ENCODE assay signal across 1 cellular context in genomic region chr4:76011700-76012387, GRCh38.
TF ChIP-seq lines count a peak whose summit lies in the region.

No MANE protein-coding gene starts in this region.

TF ChIP-seq in GM12878, 131 proteins besides CTCF, POLR2A, EP300 and RAD21 (continued from another document and continues in another):
- TF ChIP-seq, protein P1, sequence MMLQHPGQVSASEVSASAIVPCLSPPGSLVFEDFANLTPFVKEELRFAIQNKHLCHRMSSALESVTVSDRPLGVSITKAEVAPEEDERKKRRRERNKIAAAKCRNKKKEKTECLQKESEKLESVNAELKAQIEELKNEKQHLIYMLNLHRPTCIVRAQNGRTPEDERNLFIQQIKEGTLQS (IDR thresholded peaks at IDR 0.05; ENCODE audit: borderline replicate concordance, extremely low read depth, low read depth, low read length) = no peak
- TF ChIP-seq ZNF384 (IDR thresholded peaks at IDR 0.05; ENCODE audit: borderline replicate concordance, low read depth, low read length) = no peak
- TF ChIP-seq SIN3A (IDR thresholded peaks at IDR 0.05; ENCODE audit: low read depth, low read length) = no peak
- peak; percentile 66; the same call in 1 of the 2 replicates for TF ChIP-seq JUNB (IDR thresholded peaks at IDR 0.05)
- TF ChIP-seq ZNF207 (IDR thresholded peaks at IDR 0.05; ENCODE audit: borderline replicate concordance) = no peak
- TF ChIP-seq EGR1 (IDR thresholded peaks at IDR 0.05; ENCODE audit: borderline replicate concordance in 1 of 2, low read depth in 2 of 2, low read length in 2 of 2) = no peak
- TF ChIP-seq SMAD5 (IDR thresholded peaks at IDR 0.05; ENCODE audit: low read depth) = no peak
- TF ChIP-seq ZNF217 (IDR thresholded peaks at IDR 0.05) = peak; percentile 86; the same call in 1 of the 2 replicates
- TF ChIP-seq, protein P2, sequence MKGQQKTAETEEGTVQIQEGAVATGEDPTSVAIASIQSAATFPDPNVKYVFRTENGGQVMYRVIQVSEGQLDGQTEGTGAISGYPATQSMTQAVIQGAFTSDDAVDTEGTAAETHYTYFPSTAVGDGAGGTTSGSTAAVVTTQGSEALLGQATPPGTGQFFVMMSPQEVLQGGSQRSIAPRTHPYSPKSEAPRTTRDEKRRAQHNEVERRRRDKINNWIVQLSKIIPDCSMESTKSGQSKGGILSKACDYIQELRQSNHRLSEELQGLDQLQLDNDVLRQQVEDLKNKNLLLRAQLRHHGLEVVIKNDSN (IDR thresholded peaks at IDR 0.05; ENCODE audit: borderline replicate concordance, extremely low read length, insufficient read depth, low read depth, low read length) = no peak
- TF ChIP-seq POLR2AphosphoS2 (IDR thresholded peaks at IDR 0.05; ENCODE audit: low read depth, low read length) = no peak
- peak; percentile 70 for TF ChIP-seq BCL11A (IDR thresholded peaks at IDR 0.05; ENCODE audit: low read depth, low read length)
- TF ChIP-seq NFXL1 (IDR thresholded peaks at IDR 0.05; ENCODE audit: borderline replicate concordance) = no peak
- TF ChIP-seq NFYA (IDR thresholded peaks at IDR 0.05; ENCODE audit: borderline replicate concordance, low read depth, low read length) = no peak
- TF ChIP-seq HCFC1 (IDR thresholded peaks at IDR 0.05; ENCODE audit: low read length) = no peak
- peak; percentile 77 to 85 for TF ChIP-seq IKZF2 (IDR thresholded peaks at IDR 0.05)
- no peak for TF ChIP-seq JUND (IDR thresholded peaks at IDR 0.05; ENCODE audit: low read depth, low read length)
- no peak for TF ChIP-seq SREBF2 (IDR thresholded peaks at IDR 0.05; ENCODE audit: low read length)
- no peak for TF ChIP-seq BHLHE40 (IDR thresholded peaks at IDR 0.05; ENCODE audit: borderline replicate concordance in 1 of 2, low read depth in 2 of 2, low read length in 1 of 2)
- no peak for TF ChIP-seq SMAD1 (IDR thresholded peaks at IDR 0.05; ENCODE audit: low read depth, partially characterized antibody)
- no peak for TF ChIP-seq SUZ12 (IDR thresholded peaks at IDR 0.05; ENCODE audit: unreplicated experiment)
- 0 out of 2 replicates have a peak, but pooled peaks have one; percentile 8 for TF ChIP-seq IRF4 (IDR thresholded peaks at IDR 0.05; ENCODE audit: low read depth, low read length)
- peak; percentile 61 for TF ChIP-seq SKIL (IDR thresholded peaks at IDR 0.05; ENCODE audit: low read depth, poor library complexity, severe bottlenecking)
- TF ChIP-seq, protein P3, sequence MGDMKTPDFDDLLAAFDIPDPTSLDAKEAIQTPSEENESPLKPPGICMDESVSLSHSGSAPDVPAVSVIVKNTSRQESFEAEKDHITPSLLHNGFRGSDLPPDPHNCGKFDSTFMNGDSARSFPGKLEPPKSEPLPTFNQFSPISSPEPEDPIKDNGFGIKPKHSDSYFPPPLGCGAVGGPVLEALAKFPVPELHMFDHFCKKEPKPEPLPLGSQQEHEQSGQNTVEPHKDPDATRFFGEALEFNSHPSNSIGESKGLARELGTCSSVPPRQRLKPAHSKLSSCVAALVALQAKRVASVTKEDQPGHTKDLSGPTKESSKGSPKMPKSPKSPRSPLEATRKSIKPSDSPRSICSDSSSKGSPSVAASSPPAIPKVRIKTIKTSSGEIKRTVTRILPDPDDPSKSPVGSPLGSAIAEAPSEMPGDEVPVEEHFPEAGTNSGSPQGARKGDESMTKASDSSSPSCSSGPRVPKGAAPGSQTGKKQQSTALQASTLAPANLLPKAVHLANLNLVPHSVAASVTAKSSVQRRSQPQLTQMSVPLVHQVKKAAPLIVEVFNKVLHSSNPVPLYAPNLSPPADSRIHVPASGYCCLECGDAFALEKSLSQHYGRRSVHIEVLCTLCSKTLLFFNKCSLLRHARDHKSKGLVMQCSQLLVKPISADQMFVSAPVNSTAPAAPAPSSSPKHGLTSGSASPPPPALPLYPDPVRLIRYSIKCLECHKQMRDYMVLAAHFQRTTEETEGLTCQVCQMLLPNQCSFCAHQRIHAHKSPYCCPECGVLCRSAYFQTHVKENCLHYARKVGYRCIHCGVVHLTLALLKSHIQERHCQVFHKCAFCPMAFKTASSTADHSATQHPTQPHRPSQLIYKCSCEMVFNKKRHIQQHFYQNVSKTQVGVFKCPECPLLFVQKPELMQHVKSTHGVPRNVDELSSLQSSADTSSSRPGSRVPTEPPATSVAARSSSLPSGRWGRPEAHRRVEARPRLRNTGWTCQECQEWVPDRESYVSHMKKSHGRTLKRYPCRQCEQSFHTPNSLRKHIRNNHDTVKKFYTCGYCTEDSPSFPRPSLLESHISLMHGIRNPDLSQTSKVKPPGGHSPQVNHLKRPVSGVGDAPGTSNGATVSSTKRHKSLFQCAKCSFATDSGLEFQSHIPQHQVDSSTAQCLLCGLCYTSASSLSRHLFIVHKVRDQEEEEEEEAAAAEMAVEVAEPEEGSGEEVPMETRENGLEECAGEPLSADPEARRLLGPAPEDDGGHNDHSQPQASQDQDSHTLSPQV (IDR thresholded peaks at IDR 0.05) = no peak
- no peak for TF ChIP-seq ZBED1 (IDR thresholded peaks at IDR 0.05; ENCODE audit: borderline replicate concordance)
- no peak for TF ChIP-seq SUPT20H (IDR thresholded peaks at IDR 0.05; ENCODE audit: borderline replicate concordance, control insufficient read depth, low read depth, low read length)
- TF ChIP-seq CREM (IDR thresholded peaks at IDR 0.05; ENCODE audit: low read depth) = no peak
- TF ChIP-seq, protein P4, sequence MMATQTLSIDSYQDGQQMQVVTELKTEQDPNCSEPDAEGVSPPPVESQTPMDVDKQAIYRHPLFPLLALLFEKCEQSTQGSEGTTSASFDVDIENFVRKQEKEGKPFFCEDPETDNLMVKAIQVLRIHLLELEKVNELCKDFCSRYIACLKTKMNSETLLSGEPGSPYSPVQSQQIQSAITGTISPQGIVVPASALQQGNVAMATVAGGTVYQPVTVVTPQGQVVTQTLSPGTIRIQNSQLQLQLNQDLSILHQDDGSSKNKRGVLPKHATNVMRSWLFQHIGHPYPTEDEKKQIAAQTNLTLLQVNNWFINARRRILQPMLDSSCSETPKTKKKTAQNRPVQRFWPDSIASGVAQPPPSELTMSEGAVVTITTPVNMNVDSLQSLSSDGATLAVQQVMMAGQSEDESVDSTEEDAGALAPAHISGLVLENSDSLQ (IDR thresholded peaks at IDR 0.05) = peak; percentile 12; the same call in 1 of the 2 replicates
- TF ChIP-seq ZBTB4 (CRISPR knock-in tag; IDR thresholded peaks at IDR 0.05) = no peak
- no peak for TF ChIP-seq MXI1 (IDR thresholded peaks at IDR 0.05; ENCODE audit: low read depth, low read length)
- TF ChIP-seq, protein P5, sequence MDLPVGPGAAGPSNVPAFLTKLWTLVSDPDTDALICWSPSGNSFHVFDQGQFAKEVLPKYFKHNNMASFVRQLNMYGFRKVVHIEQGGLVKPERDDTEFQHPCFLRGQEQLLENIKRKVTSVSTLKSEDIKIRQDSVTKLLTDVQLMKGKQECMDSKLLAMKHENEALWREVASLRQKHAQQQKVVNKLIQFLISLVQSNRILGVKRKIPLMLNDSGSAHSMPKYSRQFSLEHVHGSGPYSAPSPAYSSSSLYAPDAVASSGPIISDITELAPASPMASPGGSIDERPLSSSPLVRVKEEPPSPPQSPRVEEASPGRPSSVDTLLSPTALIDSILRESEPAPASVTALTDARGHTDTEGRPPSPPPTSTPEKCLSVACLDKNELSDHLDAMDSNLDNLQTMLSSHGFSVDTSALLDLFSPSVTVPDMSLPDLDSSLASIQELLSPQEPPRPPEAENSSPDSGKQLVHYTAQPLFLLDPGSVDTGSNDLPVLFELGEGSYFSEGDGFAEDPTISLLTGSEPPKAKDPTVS (IDR thresholded peaks at IDR 0.05; ENCODE audit: low read depth, low read length) = no peak
- no peak for TF ChIP-seq FOXK2 (IDR thresholded peaks at IDR 0.05)
- TF ChIP-seq, protein P6, sequence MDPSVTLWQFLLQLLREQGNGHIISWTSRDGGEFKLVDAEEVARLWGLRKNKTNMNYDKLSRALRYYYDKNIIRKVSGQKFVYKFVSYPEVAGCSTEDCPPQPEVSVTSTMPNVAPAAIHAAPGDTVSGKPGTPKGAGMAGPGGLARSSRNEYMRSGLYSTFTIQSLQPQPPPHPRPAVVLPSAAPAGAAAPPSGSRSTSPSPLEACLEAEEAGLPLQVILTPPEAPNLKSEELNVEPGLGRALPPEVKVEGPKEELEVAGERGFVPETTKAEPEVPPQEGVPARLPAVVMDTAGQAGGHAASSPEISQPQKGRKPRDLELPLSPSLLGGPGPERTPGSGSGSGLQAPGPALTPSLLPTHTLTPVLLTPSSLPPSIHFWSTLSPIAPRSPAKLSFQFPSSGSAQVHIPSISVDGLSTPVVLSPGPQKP (IDR thresholded peaks at IDR 0.05; ENCODE audit: low read depth, low read length) = no peak
- TF ChIP-seq TCF7 (IDR thresholded peaks at IDR 0.05; ENCODE audit: borderline replicate concordance) = no peak
- TF ChIP-seq RELA (IDR thresholded peaks at IDR 0.05; ENCODE audit: borderline replicate concordance, partially characterized antibody) = peak; percentile 50
- TF ChIP-seq SMARCA5 (IDR thresholded peaks at IDR 0.05) = no peak
- TF ChIP-seq MYB (IDR thresholded peaks at IDR 0.05; ENCODE audit: borderline replicate concordance, low read depth, low read length) = no peak
- no peak for TF ChIP-seq IRF3 (IDR thresholded peaks at IDR 0.05)
- TF ChIP-seq, protein P7, sequence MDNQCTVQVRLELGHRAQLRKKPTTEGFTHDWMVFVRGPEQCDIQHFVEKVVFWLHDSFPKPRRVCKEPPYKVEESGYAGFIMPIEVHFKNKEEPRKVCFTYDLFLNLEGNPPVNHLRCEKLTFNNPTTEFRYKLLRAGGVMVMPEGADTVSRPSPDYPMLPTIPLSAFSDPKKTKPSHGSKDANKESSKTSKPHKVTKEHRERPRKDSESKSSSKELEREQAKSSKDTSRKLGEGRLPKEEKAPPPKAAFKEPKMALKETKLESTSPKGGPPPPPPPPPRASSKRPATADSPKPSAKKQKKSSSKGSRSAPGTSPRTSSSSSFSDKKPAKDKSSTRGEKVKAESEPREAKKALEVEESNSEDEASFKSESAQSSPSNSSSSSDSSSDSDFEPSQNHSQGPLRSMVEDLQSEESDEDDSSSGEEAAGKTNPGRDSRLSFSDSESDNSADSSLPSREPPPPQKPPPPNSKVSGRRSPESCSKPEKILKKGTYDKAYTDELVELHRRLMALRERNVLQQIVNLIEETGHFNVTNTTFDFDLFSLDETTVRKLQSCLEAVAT (IDR thresholded peaks at IDR 0.05) = no peak; the same call in 1 of the 2 replicates
- no peak for TF ChIP-seq NR2C2 (IDR thresholded peaks at IDR 0.05; ENCODE audit: borderline replicate concordance, control insufficient read depth, insufficient read length, low read depth)
- TF ChIP-seq CEBPB (IDR thresholded peaks at IDR 0.05; ENCODE audit: borderline replicate concordance in 1 of 2, low read depth in 2 of 2, low read length in 2 of 2) = no peak
- TF ChIP-seq SIX5 (IDR thresholded peaks at IDR 0.05; ENCODE audit: low read depth, low read length, severe bottlenecking) = no peak
- TF ChIP-seq GABPA (IDR thresholded peaks at IDR 0.05; ENCODE audit: low read depth) = peak; percentile 43; the same call in 1 of the 2 replicates
- no peak for TF ChIP-seq RCOR1 (conservative IDR thresholded peaks at IDR 0.05; ENCODE audit: low read depth, low read length)
- TF ChIP-seq CHD1 (IDR thresholded peaks at IDR 0.05; ENCODE audit: low read depth, low read length) = no peak
- TF ChIP-seq SRF (IDR thresholded peaks at IDR 0.05; ENCODE audit: low read depth in 2 of 2, low read length in 2 of 2) = no peak
- TF ChIP-seq, protein P8, sequence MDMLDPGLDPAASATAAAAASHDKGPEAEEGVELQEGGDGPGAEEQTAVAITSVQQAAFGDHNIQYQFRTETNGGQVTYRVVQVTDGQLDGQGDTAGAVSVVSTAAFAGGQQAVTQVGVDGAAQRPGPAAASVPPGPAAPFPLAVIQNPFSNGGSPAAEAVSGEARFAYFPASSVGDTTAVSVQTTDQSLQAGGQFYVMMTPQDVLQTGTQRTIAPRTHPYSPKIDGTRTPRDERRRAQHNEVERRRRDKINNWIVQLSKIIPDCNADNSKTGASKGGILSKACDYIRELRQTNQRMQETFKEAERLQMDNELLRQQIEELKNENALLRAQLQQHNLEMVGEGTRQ (IDR thresholded peaks at IDR 0.05; ENCODE audit: borderline replicate concordance, low read depth, low read length) = no peak
- TF ChIP-seq ZNF274 (IDR thresholded peaks at IDR 0.05; ENCODE audit: insufficient read depth, insufficient read length) = no peak
